In the genomic region with DNA sequence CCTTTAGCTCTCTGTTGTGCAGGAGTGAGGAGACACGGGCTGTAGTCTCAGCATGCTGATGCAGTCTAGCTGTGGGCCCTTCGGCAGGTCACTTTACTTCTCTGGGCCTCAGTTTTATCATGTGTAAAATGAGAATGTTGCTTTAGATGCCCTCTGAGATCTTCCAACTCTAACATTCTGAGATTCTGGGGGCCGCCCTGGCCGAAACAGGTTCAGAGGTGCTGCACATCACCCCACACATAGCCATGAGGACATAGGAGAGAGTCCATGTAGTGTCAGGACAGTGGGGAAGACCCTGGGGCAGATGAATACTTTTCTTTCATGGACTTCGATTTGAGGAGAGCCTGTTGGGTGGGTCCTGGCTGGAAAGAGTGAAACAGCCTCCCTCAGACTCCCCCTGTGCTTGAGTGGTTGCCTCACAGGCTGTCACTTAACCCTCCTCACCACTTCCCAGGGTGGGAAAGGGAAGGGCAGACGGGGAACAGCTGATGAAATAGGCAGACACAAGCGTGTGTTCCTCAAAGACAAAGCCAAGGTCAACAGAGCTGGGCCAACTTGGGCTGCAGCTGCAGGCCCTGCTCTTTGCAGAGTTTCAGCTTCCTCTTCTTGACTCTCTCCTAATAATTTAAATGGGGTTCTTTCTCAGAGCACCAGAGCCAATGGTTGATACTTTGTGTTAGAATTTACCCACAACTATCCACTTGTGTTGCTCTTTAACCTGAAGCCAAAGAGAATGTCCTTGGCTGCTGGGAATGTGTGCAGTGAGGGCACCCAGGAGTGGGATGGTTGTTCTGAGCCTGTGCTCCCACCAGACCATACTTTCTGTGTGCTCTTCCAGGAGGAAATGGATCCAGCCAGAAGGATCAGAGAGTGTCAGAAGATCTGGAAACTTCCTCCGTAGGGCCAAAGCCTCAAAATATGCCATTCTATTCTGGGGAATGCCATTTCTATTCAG, we compare ENCODE assay signal across 18 cellular contexts. TPM values are rescaled to one million over a fixed set of nuclear protein-coding genes. Genes with fewer than 3 reads are reported as not detected.
DNase-seq lines count a peak whose midpoint lies in the region; ATAC-seq, FAIRE-seq and TF ChIP-seq lines count a peak whose summit lies in the region.
"Had no signal": no experiment of that assay in that cellular context is flagged by ENCODE, and none has a peak within 500 bp of the region (broad histone marks: within the 10 kb centered on the region; RNA-seq: fewer than 3 reads in every experiment).

No MANE protein-coding gene starts in this region.

- no peaks in the 10 kb centered on the region for H3K27me3 Mint-ChIP-seq in astrocyte (ENCODE audit: low read depth, unreplicated experiment)
- H3K27me3 Mint-ChIP-seq: activated CD4-positive, alpha-beta T cell treated with anti-CD3 and anti-CD28 coated beads, Interleukin-2, amount 10 ng/mL, durations not matched to agents 24 days and 14 days had no signal

- peak; percentile 81 to 83 for DNase-seq in AML-193 (lab: John Stamatoyannopoulos, UW)
- peak; percentile 97 for DNase-seq in MV-4-11 (lab: John Stamatoyannopoulos, UW)
- DNase-seq in astrocyte (ENCODE audit: low read depth) = no peak
- DNase-seq in right lobe of liver = peak in 1 of 3 donors; percentile 45
- DNase-seq in NCI-H2196 treated with DMSO at 0.1 percent for 48 hours (lab: John Stamatoyannopoulos, UW; ENCODE audit: unreplicated experiment) = no peak
- DNase-seq in ACHN = no peak
- no peak for DNase-seq in pons (ENCODE audit: low spot score)
- no peak for DNase-seq in activated naive CD4-positive, alpha-beta T cell treated with anti-CD3 and anti-CD28 coated beads, Interleukin-2, amount 50 U/mL, for 72 hours (ENCODE audit: low spot score in 2 of 2)
- DNase-seq: activated CD4-positive, alpha-beta T cell treated with anti-CD3 and anti-CD28 coated beads, Interleukin-2, amount 10 ng/mL, durations not matched to agents 24 days and 14 days; DMS79; H7; mammary epithelial cell; NCI-H1417 treated with DMSO at 0.1 percent for 48 hours; NCI-H774; stimulated activated CD4-positive, alpha-beta T cell treated with anti-CD3 and anti-CD28 coated beads, Interleukin-2, amount 100 ng/mL, for 24 hours had no signal

- H3K9me3 ChIP-seq in astrocyte (ENCODE audit: insufficient read depth, low read depth, low read length) = no peaks in the 10 kb centered on the region
- no peaks in the 10 kb centered on the region for H3K9me3 ChIP-seq in right lobe of liver

- H3K4me1 ChIP-seq in astrocyte (ENCODE audit: insufficient read depth, low read length) (peaks cover 11% of the 10 kb centered on the region), right lobe of liver (peaks cover 0 to 40% (median 11%) of the 10 kb centered on the region in 4 donors)
- H3K4me1 ChIP-seq: parathyroid adenoma had no signal

- H3K36me3 Mint-ChIP-seq in astrocyte (ENCODE audit: low read depth, unreplicated experiment) = peaks cover 6% of the 10 kb centered on the region
- H3K36me3 Mint-ChIP-seq in activated naive CD4-positive, alpha-beta T cell treated with anti-CD3 and anti-CD28 coated beads, Interleukin-2, amount 50 U/mL, for 72 hours = no peaks in the 10 kb centered on the region

- H3K4me3 ChIP-seq in astrocyte (ENCODE audit: insufficient read depth, low read depth, low read length) (no peak overlapping the region), right lobe of liver (no peak overlapping the region)

- 66% methylated on average over 7 of the region's 8 CpGs for WGBS in right lobe of liver (ENCODE audit: insufficient coverage, low coverage, low lambda C conversion rate, missing lambda C conversion rate)

- peak; percentile 10 to 40 (median 24) for ATAC-seq in right lobe of liver
- ATAC-seq in activated naive CD4-positive, alpha-beta T cell treated with anti-CD3 and anti-CD28 coated beads, Interleukin-2, amount 50 U/mL, for 72 hours = no peak

- TF ChIP-seq CTCF in astrocyte (IDR thresholded peaks at IDR 0.05; ENCODE audit: insufficient read depth, low read depth, low read length) = no peak
- TF ChIP-seq CTCF in right lobe of liver (IDR thresholded peaks at IDR 0.05) = no peak

- no peak overlapping the region for H3K9ac ChIP-seq in astrocyte (ENCODE audit: low read length)
- H3K9ac ChIP-seq: parathyroid adenoma had no signal

- H4K20me1 ChIP-seq in astrocyte (ENCODE audit: insufficient read depth, low read length) = no peaks in the 10 kb centered on the region

- TF ChIP-seq POLR2A in right lobe of liver (IDR thresholded peaks at IDR 0.05) = no peak

- no peak overlapping the region for H2AFZ ChIP-seq in astrocyte (ENCODE audit: low read depth, low read length)
- H2AFZ ChIP-seq: parathyroid adenoma had no signal

- H3K27ac ChIP-seq in astrocyte (ENCODE audit: low read depth, low read length) (no peak overlapping the region), right lobe of liver (peak overlapping the region in 1 of 3 donors; percentile 88)
- H3K27ac ChIP-seq: parathyroid adenoma had no signal

- no peak for FAIRE-seq in astrocyte (lab: Jason Lieb, UNC)
- FAIRE-seq: bronchial epithelial cell had no signal

- no peaks in the 10 kb centered on the region for H3K79me2 ChIP-seq in astrocyte (ENCODE audit: insufficient read depth, low read length)
- H3K79me2 ChIP-seq: parathyroid adenoma had no signal

- H3K4me3 Mint-ChIP-seq in astrocyte (ENCODE audit: unreplicated experiment) = no peak overlapping the region
- H3K4me3 Mint-ChIP-seq: activated CD4-positive, alpha-beta T cell treated with anti-CD3 and anti-CD28 coated beads, Interleukin-2, amount 10 ng/mL, durations not matched to agents 24 days and 14 days had no signal

- H3K4me1 Mint-ChIP-seq in astrocyte (ENCODE audit: low read depth, unreplicated experiment) = peaks cover 34% of the 10 kb centered on the region

- H3K4me2 ChIP-seq in astrocyte (ENCODE audit: low read length) = no peak overlapping the region

- in situ Hi-C loops in ACHN (cut with HindIII; ENCODE audit: low pct_ligation_motif_present, low pct_unique_long_range_greater_than_20kb, low sequenced_read_pairs) = no loop called here

- intact Hi-C loops in right lobe of liver (cut with DNase I) = no loop called here

- H3K27ac Mint-ChIP-seq in astrocyte (ENCODE audit: unreplicated experiment) = peak overlapping the region; percentile 69
- H3K27ac Mint-ChIP-seq in activated naive CD4-positive, alpha-beta T cell treated with anti-CD3 and anti-CD28 coated beads, Interleukin-2, amount 50 U/mL, for 72 hours = no peak overlapping the region
- H3K27ac Mint-ChIP-seq: activated CD4-positive, alpha-beta T cell treated with anti-CD3 and anti-CD28 coated beads, Interleukin-2, amount 10 ng/mL, durations not matched to agents 24 days and 14 days; activated T-helper 2 cell treated with anti-CD3 and anti-CD28 coated beads, Interferon-gamma antibody, Interleukin-2, Interleukin-4, amounts not matched to agents 10 μg/mL and 5 μg/mL and 100 μg/mL, durations not matched to agents 14 hours and 24 hours and 36 hours had no signal

- H3K9me3 Mint-ChIP-seq in astrocyte (ENCODE audit: unreplicated experiment) = no peaks in the 10 kb centered on the region
- no peaks in the 10 kb centered on the region for H3K9me3 Mint-ChIP-seq in activated naive CD4-positive, alpha-beta T cell treated with anti-CD3 and anti-CD28 coated beads, Interleukin-2, amount 50 U/mL, for 72 hours
- H3K9me3 Mint-ChIP-seq: activated CD4-positive, alpha-beta T cell treated with anti-CD3 and anti-CD28 coated beads, Interleukin-2, amount 10 ng/mL, durations not matched to agents 24 days and 14 days; activated T-helper 2 cell treated with anti-CD3 and anti-CD28 coated beads, Interferon-gamma antibody, Interleukin-2, Interleukin-4, amounts not matched to agents 10 μg/mL and 5 μg/mL and 100 μg/mL, durations not matched to agents 14 hours and 24 hours and 36 hours had no signal

- H3K36me3 ChIP-seq in astrocyte (ENCODE audit: insufficient read depth, low read length) (no peaks in the 10 kb centered on the region), right lobe of liver (no peaks in the 10 kb centered on the region)

- H3K27me3 ChIP-seq in astrocyte (ENCODE audit: insufficient read depth, low read length) (no peaks in the 10 kb centered on the region), right lobe of liver (no peaks in the 10 kb centered on the region)

RNA-seq across cellular contexts. Expression of a gene that starts 14.7 kb away (rescaled TPM):
- 80.7 and 85.3 TPM in 2 replicates for total RNA-seq in astrocyte
- 10 to 100 TPM; 28.9 to 63.4 (median 36.0) TPM for total RNA-seq in right lobe of liver
- 10 to 100 TPM; 61.7 to 70.5 TPM for total RNA-seq in activated naive CD4-positive, alpha-beta T cell treated with anti-CD3 and anti-CD28 coated beads, Interleukin-2, amount 50 U/mL, for 72 hours

Comparison
In these comparisons a context has a peak if more than half of its experiments do, and no peak if none do; other contexts are left out.
1. DNase-seq: peak in AML-193 (2 of 2) and MV-4-11 (single experiment); none in astrocyte (single experiment), NCI-H2196 treated with DMSO at 0.1 percent for 48 hours (single experiment), ACHN (single experiment), pons (single experiment) and activated naive CD4-positive, alpha-beta T cell treated with anti-CD3 and anti-CD28 coated beads, Interleukin-2, amount 50 U/mL, for 72 hours (0 of 2).
2. ATAC-seq: peak in right lobe of liver (4 of 4); none in activated naive CD4-positive, alpha-beta T cell treated with anti-CD3 and anti-CD28 coated beads, Interleukin-2, amount 50 U/mL, for 72 hours (0 of 2).